Comparison of ENCODE assay signal across 9 cellular contexts in genomic region chr22:48492371-48493320, GRCh38.
A peak's percentile ranks its signal among the peaks of the same experiment; 100 is the strongest.
DNase-seq lines count a peak whose midpoint lies in the region; ATAC-seq, FAIRE-seq and TF ChIP-seq lines count a peak whose summit lies in the region.
"Had no signal": no experiment of that assay in that cellular context is flagged by ENCODE, and none has a peak within 500 bp of the region (broad histone marks: within the 10 kb centered on the region; RNA-seq: fewer than 3 reads in every experiment).

No MANE protein-coding gene starts in this region.

- peak; percentile 85 for FAIRE-seq in HepG2 (lab: Jason Lieb, UNC)

- H3K4me3 Mint-ChIP-seq in chondrocyte (ENCODE audit: unreplicated experiment) = no peak overlapping the region
- H3K4me3 Mint-ChIP-seq: activated naive CD4-positive, alpha-beta T cell treated with anti-CD3 and anti-CD28 coated beads, Interleukin-2, amount 50 U/mL, for 24 hours had no signal

- 2% methylated on average over 17 of the region's 19 CpGs for WGBS in HepG2 (ENCODE audit: low lambda C conversion rate)
- WGBS in stomach, 5 donors = 29 to 34% (median 32%) methylated on average over 19 of the region's 19 CpGs

- H3K4me1 Mint-ChIP-seq in chondrocyte (ENCODE audit: low read depth) = peaks cover 15% of the 10 kb centered on the region
- H3K4me1 Mint-ChIP-seq: activated naive CD4-positive, alpha-beta T cell treated with anti-CD3 and anti-CD28 coated beads, Interleukin-2, amount 50 U/mL, for 24 hours had no signal

- no peaks in the 10 kb centered on the region; the same call in 1 of the 2 replicates for H4K20me1 ChIP-seq in HepG2 (ENCODE audit: insufficient read depth, low read length)

- TF ChIP-seq POLR2A in HepG2 (IDR thresholded peaks at IDR 0.05; ENCODE audit: insufficient read depth in 1 of 2, low read depth in 2 of 2, low read length in 2 of 2) (no peak), stomach (IDR thresholded peaks at IDR 0.05) (no peak)

- BruUV-seq in HepG2 (replicated peaks; lab: Mats Ljungman, UMichigan) = no TSS peak

- H3K27me3 Mint-ChIP-seq in chondrocyte (ENCODE audit: low read depth) = no peaks in the 10 kb centered on the region

- no peaks in the 10 kb centered on the region for H3K9me3 Mint-ChIP-seq in chondrocyte (ENCODE audit: low read depth)
- H3K9me3 Mint-ChIP-seq: activated naive CD4-positive, alpha-beta T cell treated with anti-CD3 and anti-CD28 coated beads, Interleukin-2, amount 50 U/mL, for 24 hours had no signal

- H3K4me2 ChIP-seq in HepG2 (ENCODE audit: low read depth, low read length) = no peak overlapping the region

- DNase-seq in NCI-H1417 (lab: John Stamatoyannopoulos, UW) (peak; percentile 22 to 77 (median 36)), NCI-H1417 treated with DMSO at 0.1 percent for 48 hours (lab: John Stamatoyannopoulos, UW) (no peak), KG1 (lab: John Stamatoyannopoulos, UW) (peak; percentile 16), RPMI7951 (ENCODE audit: low read depth) (peak; percentile 45), chondrocyte (ENCODE audit: low spot score) (peak; percentile 65), HepG2 (ENCODE audit: low spot score) (peak; percentile 50), stomach (peak; percentile 43)

- POLR2A ChIA-PET in HepG2 (lab: Yijun Ruan, JAX) = no interaction called here

- no peaks in the 10 kb centered on the region for H3K79me2 ChIP-seq in HepG2 (ENCODE audit: insufficient read depth, low read length)

- H3K36me3 ChIP-seq in HepG2 (replicated peaks in 1 of 2; ENCODE audit: control insufficient read depth in 1 of 2, insufficient read depth in 2 of 2, low read length in 2 of 2) (no peaks in the 10 kb centered on the region), stomach (no peaks in the 10 kb centered on the region)

- peak; percentile 59; the same call in 1 of the 2 replicates for TF ChIP-seq RAD21 in HepG2 (CRISPR knock-in tag; IDR thresholded peaks at IDR 0.05)

- CTCF ChIA-PET in HepG2 (lab: Yijun Ruan, JAX; ENCODE audit: low intra/inter-chr PET ratio, low total read pairs) = interaction anchor here (0.7 to 1.5 kb wide), 2 partner anchors 866 to 1279 kb away, joined by 3 to 6 read pairs; no protein-coding TSS in a partner anchor

- no peak overlapping the region for H3K9ac ChIP-seq in HepG2 (ENCODE audit: insufficient read depth, low read depth, low read length)

- intact Hi-C loops in HepG2 (cut with micrococcal nuclease; ENCODE audit: unreplicated experiment) (loop anchor here (10.0 kb wide), 1 partner anchor 1278 kb away; no protein-coding TSS in a partner anchor), stomach (cut with DNase I; ENCODE audit: low total_unique reads) (no loop called here)

- TF ChIP-seq CTCF in chondrocyte (IDR thresholded peaks at IDR 0.05) = peak; percentile 94
- TF ChIP-seq CTCF in HepG2 (CRISPR knock-in tag; IDR thresholded peaks at IDR 0.05) = peak; percentile 83
- TF ChIP-seq CTCF in stomach (IDR thresholded peaks at IDR 0.05) = peak in 5 of 7 experiments; percentile 21 to 68 (median 59)

- H3K4me1 ChIP-seq in HepG2 (ENCODE audit: insufficient read depth, low read length) (no peaks in the 10 kb centered on the region), stomach (peaks cover 0 to 35% (median 14%) of the 10 kb centered on the region in 4 donors)

- in situ Hi-C loops in HepG2 (cut with HindIII; ENCODE audit: extremely low pct_ligation_motif_present, low pct_unique_long_range_greater_than_20kb) = loop anchor here (5.0 to 25.0 kb wide), 3 partner anchors 650 to 1280 kb away; no protein-coding TSS in a partner anchor

- no peak overlapping the region for H3K27ac ChIP-seq in HepG2 (ENCODE audit: extremely low read length, insufficient read depth, low read length)
- no peak overlapping the region for H3K27ac ChIP-seq in stomach

- H3K27ac Mint-ChIP-seq in chondrocyte (ENCODE audit: unreplicated experiment) = no peak overlapping the region
- H3K27ac Mint-ChIP-seq: activated naive CD4-positive, alpha-beta T cell treated with anti-CD3 and anti-CD28 coated beads, Interleukin-2, amount 50 U/mL, for 24 hours had no signal

- no peaks in the 10 kb centered on the region for H3K36me3 Mint-ChIP-seq in chondrocyte (ENCODE audit: low read depth)
- H3K36me3 Mint-ChIP-seq: activated naive CD4-positive, alpha-beta T cell treated with anti-CD3 and anti-CD28 coated beads, Interleukin-2, amount 50 U/mL, for 24 hours had no signal

- peaks cover 4 to 56% of the 10 kb centered on the region in 2 experiments; a peak in 3 of 5 replicates for H3K27me3 ChIP-seq in HepG2 (ENCODE audit: control insufficient read depth in 1 of 2, insufficient read depth in 2 of 2, low read length in 2 of 2)
- peaks cover 17 to 82% (median 45%) of the 10 kb centered on the region in 3 donors for H3K27me3 ChIP-seq in stomach

- TF ChIP-seq EP300 in HepG2 (IDR thresholded peaks at IDR 0.05; ENCODE audit: low read depth in 2 of 2, low read length in 2 of 2) (no peak), HepG2 (CRISPR knock-in tag; IDR thresholded peaks at IDR 0.05; ENCODE audit: borderline replicate concordance) (no peak), stomach (IDR thresholded peaks at IDR 0.05) (no peak)

- H3K9me3 ChIP-seq in HepG2 (ENCODE audit: low read length) = no peaks in the 10 kb centered on the region
- H3K9me3 ChIP-seq in stomach = no peaks in the 10 kb centered on the region

- ATAC-seq in HepG2 (peak; percentile 76), HG03159 (IDR thresholded peaks at IDR 0.05; ENCODE audit: unreplicated experiment) (no peak)

- no peak overlapping the region for H3K4me3 ChIP-seq in HepG2 (replicated peaks in 1 of 3; ENCODE audit: insufficient read depth in 1 of 3, low read depth in 2 of 3, low read length in 3 of 3)
- no peak overlapping the region for H3K4me3 ChIP-seq in stomach

- no peak overlapping the region for H2AFZ ChIP-seq in HepG2 (ENCODE audit: low read length)

TF ChIP-seq in HepG2, 621 proteins besides CTCF, POLR2A, EP300 and RAD21:
- peak; percentile 52 for TF ChIP-seq RFX3 (CRISPR knock-in tag; IDR thresholded peaks at IDR 0.05)
- peak; percentile 79 for TF ChIP-seq SMC3 (IDR thresholded peaks at IDR 0.05; ENCODE audit: low read length)
- peak; percentile 23 for TF ChIP-seq XRCC5 (optimal IDR thresholded peaks at IDR 0.05; ENCODE audit: low read length)
- TF ChIP-seq RFX1 (IDR thresholded peaks at IDR 0.05) = peak; percentile 42; the same call in 1 of the 2 replicates
- no peak for TF ChIP-seq ZNF256 (CRISPR knock-in tag; conservative IDR thresholded peaks at IDR 0.05)
- TF ChIP-seq STAG1 (CRISPR knock-in tag; IDR thresholded peaks at IDR 0.05) = peak; percentile 87
- no peak for TF ChIP-seq RFXANK (CRISPR knock-in tag; IDR thresholded peaks at IDR 0.05)
- TF ChIP-seq ZNF839 (CRISPR knock-in tag; IDR thresholded peaks at IDR 0.05; ENCODE audit: borderline replicate concordance) = no peak
- TF ChIP-seq, protein P1, sequence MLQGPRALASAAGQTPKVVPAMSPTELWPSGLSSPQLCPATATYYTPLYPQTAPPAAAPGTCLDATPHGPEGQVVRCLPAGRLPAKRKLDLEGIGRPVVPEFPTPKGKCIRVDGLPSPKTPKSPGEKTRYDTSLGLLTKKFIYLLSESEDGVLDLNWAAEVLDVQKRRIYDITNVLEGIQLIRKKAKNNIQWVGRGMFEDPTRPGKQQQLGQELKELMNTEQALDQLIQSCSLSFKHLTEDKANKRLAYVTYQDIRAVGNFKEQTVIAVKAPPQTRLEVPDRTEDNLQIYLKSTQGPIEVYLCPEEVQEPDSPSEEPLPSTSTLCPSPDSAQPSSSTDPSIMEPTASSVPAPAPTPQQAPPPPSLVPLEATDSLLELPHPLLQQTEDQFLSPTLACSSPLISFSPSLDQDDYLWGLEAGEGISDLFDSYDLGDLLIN (CRISPR knock-in tag; IDR thresholded peaks at IDR 0.05; ENCODE audit: borderline replicate concordance) = no peak
- TF ChIP-seq ZNF75D (CRISPR knock-in tag; IDR thresholded peaks at IDR 0.05; ENCODE audit: borderline replicate concordance) = no peak
TF ChIP-seq in HepG2: peak in this region for 5.
